Comparison of ENCODE assay signal across 12 cellular contexts in the genomic region with DNA sequence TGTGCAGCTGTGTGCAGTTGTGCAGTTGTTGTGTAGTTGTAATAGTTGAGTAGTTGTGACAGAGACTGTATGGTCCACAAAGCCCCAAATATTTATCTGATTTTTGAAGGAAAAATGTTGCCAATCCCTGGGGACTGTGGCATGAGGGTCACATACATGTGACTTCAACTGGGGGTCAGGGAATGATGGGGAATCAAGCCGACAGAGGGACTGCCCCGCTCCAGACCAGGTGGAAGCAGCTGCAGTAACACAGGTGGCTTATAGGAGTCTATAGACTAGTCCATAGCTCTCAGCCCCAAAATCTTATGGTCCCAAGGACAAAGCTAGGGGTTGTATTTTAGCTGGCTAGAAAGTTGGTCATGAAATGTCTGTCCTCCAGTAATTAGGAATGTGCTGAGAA.
"Had no signal": no experiment of that assay in that cellular context is flagged by ENCODE, and none has a peak within 500 bp of the region (broad histone marks: within the 10 kb centered on the region; RNA-seq: fewer than 3 reads in every experiment).

No MANE protein-coding gene starts in this region.

- H3K27ac ChIP-seq: KMS-11, SJCRH30, SK-N-MC, WERI-Rb-1 had no signal

- H3K4me3 Mint-ChIP-seq: activated CD4-positive, alpha-beta T cell treated with anti-CD3 and anti-CD28 coated beads, Interleukin-2, amount 10 ng/mL, durations not matched to agents 24 days and 14 days; activated CD8-positive, alpha-beta T cell treated with anti-CD3 and anti-CD28 coated beads for 36 hours; activated naive CD4-positive, alpha-beta T cell treated with anti-CD3 and anti-CD28 coated beads, Interleukin-2, amount 50 U/mL, for 24 hours; brain had no signal

- H3K9me3 Mint-ChIP-seq: activated CD4-positive, alpha-beta T cell treated with anti-CD3 and anti-CD28 coated beads, Interleukin-2, amount 10 ng/mL, durations not matched to agents 24 days and 14 days; activated CD8-positive, alpha-beta T cell treated with anti-CD3 and anti-CD28 coated beads for 36 hours; activated naive CD4-positive, alpha-beta T cell treated with anti-CD3 and anti-CD28 coated beads, Interleukin-2, amount 50 U/mL, for 24 hours; activated T-cell treated with anti-CD3 and anti-CD28 coated beads, Interleukin-2, amount 50 U/mL, for 72 hours; activated T-helper 17 cell treated with anti-CD3 and anti-CD28 coated beads, Interleukin-2, amount 50 U/mL, for 72 hours; brain; central memory CD8-positive, alpha-beta T cell had no signal

- H3K4me2 ChIP-seq: KMS-11 had no signal

- H3K9me3 ChIP-seq: SJCRH30 had no signal

- H3K27me3 Mint-ChIP-seq: activated CD4-positive, alpha-beta T cell treated with anti-CD3 and anti-CD28 coated beads, Interleukin-2, amount 10 ng/mL, durations not matched to agents 24 days and 14 days; activated CD8-positive, alpha-beta T cell treated with anti-CD3 and anti-CD28 coated beads for 36 hours; activated naive CD4-positive, alpha-beta T cell treated with anti-CD3 and anti-CD28 coated beads, Interleukin-2, amount 50 U/mL, for 24 hours; activated T-helper 17 cell treated with anti-CD3 and anti-CD28 coated beads, Interleukin-2, amount 50 U/mL, for 72 hours; brain; central memory CD8-positive, alpha-beta T cell had no signal

- H3K9ac ChIP-seq: KMS-11 had no signal

- H3K27ac Mint-ChIP-seq: activated CD8-positive, alpha-beta T cell treated with anti-CD3 and anti-CD28 coated beads for 36 hours; activated naive CD4-positive, alpha-beta T cell treated with anti-CD3 and anti-CD28 coated beads, Interleukin-2, amount 50 U/mL, for 24 hours; activated T-cell treated with anti-CD3 and anti-CD28 coated beads, Interleukin-2, amount 50 U/mL, for 72 hours had no signal

- H3K4me3 ChIP-seq: SJCRH30, SK-N-MC had no signal

- H3K27me3 ChIP-seq: SJCRH30 had no signal

- DNase-seq: activated CD8-positive, alpha-beta T cell treated with anti-CD3 and anti-CD28 coated beads for 36 hours; T1000; WERI-Rb-1 had no signal

- H3K4me1 ChIP-seq: SJCRH30 had no signal
